1 cellular context compared by ENCODE assay signal in the genomic region with DNA sequence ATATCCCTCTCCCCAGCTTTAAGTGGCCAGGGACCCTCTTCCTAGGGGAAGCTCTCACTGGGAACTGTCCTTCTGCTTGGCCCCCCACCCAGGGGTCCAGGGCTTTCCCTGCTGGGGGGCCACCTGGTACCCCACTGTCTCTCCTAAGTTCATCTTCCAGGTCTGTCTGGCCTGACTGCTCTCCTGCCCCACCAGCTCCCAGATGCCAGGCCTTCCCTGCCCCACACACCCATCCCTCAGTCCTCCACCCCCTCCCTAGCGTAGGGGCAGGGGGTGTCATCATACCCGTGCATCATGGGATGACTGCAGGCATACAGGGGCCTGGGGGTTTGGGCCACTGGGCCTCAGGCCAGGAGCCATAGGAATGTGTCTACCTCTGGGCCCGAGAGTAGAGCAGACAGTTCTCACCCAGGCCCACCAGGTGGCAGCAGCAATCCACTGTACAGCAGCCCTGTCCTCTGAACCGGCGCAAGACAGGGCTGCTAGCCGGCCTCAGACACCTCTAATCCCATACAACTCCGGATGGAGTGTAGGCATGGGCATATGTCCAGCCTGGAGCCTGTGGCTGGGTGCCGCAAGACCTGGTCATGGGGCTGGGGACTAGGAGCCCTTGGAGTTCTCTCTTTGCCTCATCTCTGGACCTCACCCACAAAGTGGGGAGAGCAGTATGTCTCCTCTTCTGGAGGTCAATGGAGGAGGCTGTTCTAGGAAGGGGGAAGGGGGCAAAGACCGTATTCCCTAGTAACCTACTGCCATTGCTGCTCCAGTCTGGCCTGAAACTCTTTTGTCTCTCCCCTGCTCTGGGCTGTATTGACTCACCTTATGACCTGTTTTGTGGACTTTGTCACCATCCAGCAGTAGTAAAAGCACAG.
TF ChIP-seq lines count a peak whose summit lies in the region.

No MANE protein-coding gene starts in this region.

TF ChIP-seq in GM23338, 12 proteins besides CTCF, POLR2A, EP300 and RAD21 (continued from another document):
- TF ChIP-seq, protein P1, sequence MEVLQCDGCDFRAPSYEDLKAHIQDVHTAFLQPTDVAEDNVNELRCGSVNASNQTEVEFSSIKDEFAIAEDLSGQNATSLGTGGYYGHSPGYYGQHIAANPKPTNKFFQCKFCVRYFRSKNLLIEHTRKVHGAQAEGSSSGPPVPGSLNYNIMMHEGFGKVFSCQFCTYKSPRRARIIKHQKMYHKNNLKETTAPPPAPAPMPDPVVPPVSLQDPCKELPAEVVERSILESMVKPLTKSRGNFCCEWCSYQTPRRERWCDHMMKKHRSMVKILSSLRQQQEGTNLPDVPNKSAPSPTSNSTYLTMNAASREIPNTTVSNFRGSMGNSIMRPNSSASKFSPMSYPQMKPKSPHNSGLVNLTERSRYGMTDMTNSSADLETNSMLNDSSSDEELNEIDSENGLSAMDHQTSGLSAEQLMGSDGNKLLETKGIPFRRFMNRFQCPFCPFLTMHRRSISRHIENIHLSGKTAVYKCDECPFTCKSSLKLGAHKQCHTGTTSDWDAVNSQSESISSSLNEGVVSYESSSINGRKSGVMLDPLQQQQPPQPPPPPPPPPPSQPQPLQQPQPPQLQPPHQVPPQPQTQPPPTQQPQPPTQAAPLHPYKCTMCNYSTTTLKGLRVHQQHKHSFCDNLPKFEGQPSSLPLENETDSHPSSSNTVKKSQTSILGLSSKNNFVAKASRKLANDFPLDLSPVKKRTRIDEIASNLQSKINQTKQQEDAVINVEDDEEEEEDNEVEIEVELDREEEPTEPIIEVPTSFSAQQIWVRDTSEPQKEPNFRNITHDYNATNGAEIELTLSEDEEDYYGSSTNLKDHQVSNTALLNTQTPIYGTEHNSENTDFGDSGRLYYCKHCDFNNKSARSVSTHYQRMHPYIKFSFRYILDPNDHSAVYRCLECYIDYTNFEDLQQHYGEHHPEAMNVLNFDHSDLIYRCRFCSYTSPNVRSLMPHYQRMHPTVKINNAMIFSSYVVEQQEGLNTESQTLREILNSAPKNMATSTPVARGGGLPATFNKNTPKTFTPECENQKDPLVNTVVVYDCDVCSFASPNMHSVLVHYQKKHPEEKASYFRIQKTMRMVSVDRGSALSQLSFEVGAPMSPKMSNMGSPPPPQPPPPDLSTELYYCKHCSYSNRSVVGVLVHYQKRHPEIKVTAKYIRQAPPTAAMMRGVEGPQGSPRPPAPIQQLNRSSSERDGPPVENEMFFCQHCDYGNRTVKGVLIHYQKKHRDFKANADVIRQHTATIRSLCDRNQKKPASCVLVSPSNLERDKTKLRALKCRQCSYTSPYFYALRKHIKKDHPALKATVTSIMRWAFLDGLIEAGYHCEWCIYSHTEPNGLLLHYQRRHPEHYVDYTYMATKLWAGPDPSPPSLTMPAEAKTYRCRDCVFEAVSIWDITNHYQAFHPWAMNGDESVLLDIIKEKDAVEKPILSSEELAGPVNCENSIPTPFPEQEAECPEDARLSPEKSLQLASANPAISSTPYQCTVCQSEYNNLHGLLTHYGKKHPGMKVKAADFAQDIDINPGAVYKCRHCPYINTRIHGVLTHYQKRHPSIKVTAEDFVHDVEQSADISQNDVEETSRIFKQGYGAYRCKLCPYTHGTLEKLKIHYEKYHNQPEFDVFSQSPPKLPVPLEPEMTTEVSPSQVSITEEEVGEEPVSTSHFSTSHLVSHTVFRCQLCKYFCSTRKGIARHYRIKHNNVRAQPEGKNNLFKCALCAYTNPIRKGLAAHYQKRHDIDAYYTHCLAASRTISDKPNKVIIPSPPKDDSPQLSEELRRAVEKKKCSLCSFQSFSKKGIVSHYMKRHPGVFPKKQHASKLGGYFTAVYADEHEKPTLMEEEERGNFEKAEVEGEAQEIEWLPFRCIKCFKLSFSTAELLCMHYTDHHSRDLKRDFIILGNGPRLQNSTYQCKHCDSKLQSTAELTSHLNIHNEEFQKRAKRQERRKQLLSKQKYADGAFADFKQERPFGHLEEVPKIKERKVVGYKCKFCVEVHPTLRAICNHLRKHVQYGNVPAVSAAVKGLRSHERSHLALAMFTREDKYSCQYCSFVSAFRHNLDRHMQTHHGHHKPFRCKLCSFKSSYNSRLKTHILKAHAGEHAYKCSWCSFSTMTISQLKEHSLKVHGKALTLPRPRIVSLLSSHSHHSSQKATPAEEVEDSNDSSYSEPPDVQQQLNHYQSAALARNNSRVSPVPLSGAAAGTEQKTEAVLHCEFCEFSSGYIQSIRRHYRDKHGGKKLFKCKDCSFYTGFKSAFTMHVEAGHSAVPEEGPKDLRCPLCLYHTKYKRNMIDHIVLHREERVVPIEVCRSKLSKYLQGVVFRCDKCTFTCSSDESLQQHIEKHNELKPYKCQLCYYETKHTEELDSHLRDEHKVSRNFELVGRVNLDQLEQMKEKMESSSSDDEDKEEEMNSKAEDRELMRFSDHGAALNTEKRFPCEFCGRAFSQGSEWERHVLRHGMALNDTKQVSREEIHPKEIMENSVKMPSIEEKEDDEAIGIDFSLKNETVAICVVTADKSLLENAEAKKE (CRISPR knock-in tag; IDR thresholded peaks at IDR 0.05) = no peak
- TF ChIP-seq, protein P2, sequence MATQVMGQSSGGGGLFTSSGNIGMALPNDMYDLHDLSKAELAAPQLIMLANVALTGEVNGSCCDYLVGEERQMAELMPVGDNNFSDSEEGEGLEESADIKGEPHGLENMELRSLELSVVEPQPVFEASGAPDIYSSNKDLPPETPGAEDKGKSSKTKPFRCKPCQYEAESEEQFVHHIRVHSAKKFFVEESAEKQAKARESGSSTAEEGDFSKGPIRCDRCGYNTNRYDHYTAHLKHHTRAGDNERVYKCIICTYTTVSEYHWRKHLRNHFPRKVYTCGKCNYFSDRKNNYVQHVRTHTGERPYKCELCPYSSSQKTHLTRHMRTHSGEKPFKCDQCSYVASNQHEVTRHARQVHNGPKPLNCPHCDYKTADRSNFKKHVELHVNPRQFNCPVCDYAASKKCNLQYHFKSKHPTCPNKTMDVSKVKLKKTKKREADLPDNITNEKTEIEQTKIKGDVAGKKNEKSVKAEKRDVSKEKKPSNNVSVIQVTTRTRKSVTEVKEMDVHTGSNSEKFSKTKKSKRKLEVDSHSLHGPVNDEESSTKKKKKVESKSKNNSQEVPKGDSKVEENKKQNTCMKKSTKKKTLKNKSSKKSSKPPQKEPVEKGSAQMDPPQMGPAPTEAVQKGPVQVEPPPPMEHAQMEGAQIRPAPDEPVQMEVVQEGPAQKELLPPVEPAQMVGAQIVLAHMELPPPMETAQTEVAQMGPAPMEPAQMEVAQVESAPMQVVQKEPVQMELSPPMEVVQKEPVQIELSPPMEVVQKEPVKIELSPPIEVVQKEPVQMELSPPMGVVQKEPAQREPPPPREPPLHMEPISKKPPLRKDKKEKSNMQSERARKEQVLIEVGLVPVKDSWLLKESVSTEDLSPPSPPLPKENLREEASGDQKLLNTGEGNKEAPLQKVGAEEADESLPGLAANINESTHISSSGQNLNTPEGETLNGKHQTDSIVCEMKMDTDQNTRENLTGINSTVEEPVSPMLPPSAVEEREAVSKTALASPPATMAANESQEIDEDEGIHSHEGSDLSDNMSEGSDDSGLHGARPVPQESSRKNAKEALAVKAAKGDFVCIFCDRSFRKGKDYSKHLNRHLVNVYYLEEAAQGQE (IDR thresholded peaks at IDR 0.05; ENCODE audit: unreplicated experiment) = no peak
- no peak for TF ChIP-seq STAT1 (IDR thresholded peaks at IDR 0.05; ENCODE audit: unreplicated experiment)
- no peak for TF ChIP-seq POLR2AphosphoS5 (IDR thresholded peaks at IDR 0.05; ENCODE audit: low read depth)
- no peak for TF ChIP-seq EZH2 (IDR thresholded peaks at IDR 0.05; ENCODE audit: low read depth, unreplicated experiment)
- TF ChIP-seq ZNF331 (CRISPR knock-in tag; IDR thresholded peaks at IDR 0.05; ENCODE audit: low read depth) = no peak
- TF ChIP-seq, protein P3, sequence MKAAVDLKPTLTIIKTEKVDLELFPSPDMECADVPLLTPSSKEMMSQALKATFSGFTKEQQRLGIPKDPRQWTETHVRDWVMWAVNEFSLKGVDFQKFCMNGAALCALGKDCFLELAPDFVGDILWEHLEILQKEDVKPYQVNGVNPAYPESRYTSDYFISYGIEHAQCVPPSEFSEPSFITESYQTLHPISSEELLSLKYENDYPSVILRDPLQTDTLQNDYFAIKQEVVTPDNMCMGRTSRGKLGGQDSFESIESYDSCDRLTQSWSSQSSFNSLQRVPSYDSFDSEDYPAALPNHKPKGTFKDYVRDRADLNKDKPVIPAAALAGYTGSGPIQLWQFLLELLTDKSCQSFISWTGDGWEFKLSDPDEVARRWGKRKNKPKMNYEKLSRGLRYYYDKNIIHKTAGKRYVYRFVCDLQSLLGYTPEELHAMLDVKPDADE (IDR thresholded peaks at IDR 0.05) = no peak
- no peak for TF ChIP-seq NANOG (IDR thresholded peaks at IDR 0.05; ENCODE audit: borderline replicate concordance)
TF ChIP-seq in GM23338: peak in this region for 0.
